8 cellular contexts compared by ENCODE assay signal in the genomic region with DNA sequence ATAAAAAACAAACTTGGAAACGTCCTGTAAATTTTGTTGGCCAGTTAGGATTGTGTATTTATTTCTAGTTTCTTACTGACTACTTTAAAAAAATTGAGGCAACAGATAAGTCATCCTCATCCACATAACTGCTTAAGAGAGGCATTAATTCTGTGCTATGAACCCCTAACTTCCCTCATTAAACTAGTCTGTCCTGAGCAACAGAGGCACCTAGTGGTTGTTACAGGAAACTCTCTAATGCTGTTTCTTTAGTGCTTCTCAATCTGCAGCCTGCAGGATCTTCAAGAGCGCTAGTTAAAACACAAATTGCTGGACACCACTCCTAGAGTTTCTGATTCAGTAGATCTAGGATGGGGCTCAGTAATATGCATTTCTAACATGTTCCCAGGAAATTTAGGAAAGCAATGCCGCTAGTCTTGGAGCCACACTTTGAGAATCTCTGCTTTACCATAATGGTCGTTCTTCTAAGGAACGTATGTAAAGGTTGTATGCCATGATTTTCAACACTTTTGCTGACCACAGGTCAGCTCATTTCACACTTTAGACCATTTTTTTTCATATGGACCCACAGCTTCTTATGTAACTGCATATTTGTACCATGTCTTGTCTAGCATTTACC.
DNase-seq lines count a peak whose midpoint lies in the region; ATAC-seq and TF ChIP-seq lines count a peak whose summit lies in the region.

No MANE protein-coding gene starts in this region.

- H3K9me3 ChIP-seq in transverse colon, result no peaks in the 10 kb centered on the region

- intact Hi-C loops in dorsolateral prefrontal cortex (cut with DNase I), result no loop called here
- intact Hi-C loops in transverse colon (cut with DNase I; ENCODE audit: low total_unique reads), result no loop called here

- TF ChIP-seq POLR2A in transverse colon (IDR thresholded peaks at IDR 0.05), result no peak

- no peaks in the 10 kb centered on the region for H3K36me3 ChIP-seq in transverse colon

- TF ChIP-seq CTCF in 22Rv1 (IDR thresholded peaks at IDR 0.05) (peak; percentile 75), dorsolateral prefrontal cortex (IDR thresholded peaks at IDR 0.05 in 54 of 56, conservative IDR thresholded peaks at IDR 0.05 in 2 of 56; ENCODE audit: low read depth in 1 of 56, partially characterized antibody in 56 of 56) (peak in 49 of 56 donors; percentile 12 to 63 (median 37)), transverse colon (IDR thresholded peaks at IDR 0.05) (peak; percentile 24 to 42 (median 29))

- peak; percentile 94 for ATAC-seq in GM18502 (IDR thresholded peaks at IDR 0.05; ENCODE audit: poor library complexity, unreplicated experiment)
- ATAC-seq in HG02885 (IDR thresholded peaks at IDR 0.05; ENCODE audit: poor library complexity, unreplicated experiment), result peak; percentile 89

- DNase-seq in NCI-H2196 (lab: John Stamatoyannopoulos, UW; ENCODE audit: unreplicated experiment), result peak; percentile 79
- no peak for DNase-seq in dorsolateral prefrontal cortex
- DNase-seq in transverse colon, result no peak
- DNase-seq in NCI-H146 treated with DMSO at 0.1 percent for 48 hours (lab: John Stamatoyannopoulos, UW; ENCODE audit: unreplicated experiment), result no peak
- DNase-seq in stimulated activated CD4-positive, alpha-beta T cell treated with anti-CD3 and anti-CD28 coated beads, Interleukin-1b, Interleukin-23, amount 100 ng/mL, for 48 hours, result no peak

- H3K27ac ChIP-seq in 22Rv1 (no peak overlapping the region), dorsolateral prefrontal cortex (no peak overlapping the region), transverse colon (no peak overlapping the region)

- 45 to 46% methylated on average over 5 of the region's 5 CpGs for WGBS in transverse colon (ENCODE audit: low coverage in 1 of 2), 2 donors

- TF ChIP-seq EP300 in transverse colon (IDR thresholded peaks at IDR 0.05; ENCODE audit: low read depth), result no peak

- H3K27me3 ChIP-seq in dorsolateral prefrontal cortex, result peaks cover 0 to 5% (median 0%) of the 10 kb centered on the region in 45 donors
- H3K27me3 ChIP-seq in transverse colon, result no peaks in the 10 kb centered on the region

- in situ Hi-C loops in transverse colon (cut with MboI; ENCODE audit: low pct_ligation_motif_present in 1 of 4, low pct_unique_long_range_greater_than_20kb in 1 of 4, low sequenced_read_pairs in 3 of 4), result no loop called here

- H3K4me1 ChIP-seq in transverse colon, result no peaks in the 10 kb centered on the region

- no peak overlapping the region for H3K4me3 ChIP-seq in dorsolateral prefrontal cortex
- H3K4me3 ChIP-seq in transverse colon, result no peak overlapping the region
